Comparison of ENCODE assay signal across 1 cellular context in genomic region chr10:44326474-44327030, GRCh38.
A peak's percentile ranks its signal among the peaks of the same experiment; 100 is the strongest.
TF ChIP-seq lines count a peak whose summit lies in the region.

No MANE protein-coding gene starts in this region.

TF ChIP-seq in HepG2, 621 proteins besides CTCF, POLR2A, EP300 and RAD21 (continued from another document):
- TF ChIP-seq LCORL (IDR thresholded peaks at IDR 0.05) (peak; percentile 41; the same call in 1 of the 2 replicates), LCORL (CRISPR knock-in tag; IDR thresholded peaks at IDR 0.05) (no peak), ZNF737 (CRISPR knock-in tag; IDR thresholded peaks at IDR 0.05; ENCODE audit: borderline replicate concordance) (no peak)
TF ChIP-seq in HepG2: peak in this region for 1.
